Comparison of ENCODE assay signal across 1 cellular context in genomic region chr2:100513650-100514049, GRCh38.
TF ChIP-seq lines count a peak whose summit lies in the region.

No MANE protein-coding gene starts in this region.

TF ChIP-seq in K562, 482 proteins besides CTCF, POLR2A, EP300 and RAD21 (continued from another document and continues in another):
- TF ChIP-seq ZBTB40 (IDR thresholded peaks at IDR 0.05): no peak
- no peak for TF ChIP-seq ZBTB40 (CRISPR knock-in tag; IDR thresholded peaks at IDR 0.05)
- TF ChIP-seq SNIP1 (IDR thresholded peaks at IDR 0.05; ENCODE audit: low read depth): no peak
- no peak for TF ChIP-seq THRAP3 (IDR thresholded peaks at IDR 0.05; ENCODE audit: borderline replicate concordance)
- no peak for TF ChIP-seq ZNF146 (CRISPR knock-in tag; IDR thresholded peaks at IDR 0.05; ENCODE audit: unreplicated experiment)
- no peak for TF ChIP-seq ZNF165 (CRISPR knock-in tag; IDR thresholded peaks at IDR 0.05; ENCODE audit: borderline replicate concordance)
- TF ChIP-seq CREM (IDR thresholded peaks at IDR 0.05; ENCODE audit: low read depth): no peak
- no peak for TF ChIP-seq BRF1 (IDR thresholded peaks at IDR 0.05; ENCODE audit: borderline replicate concordance, extremely low read depth, insufficient read length)
- no peak for TF ChIP-seq KDM5B (IDR thresholded peaks at IDR 0.05; ENCODE audit: insufficient replicate concordance, low read depth, low read length)
- TF ChIP-seq SMARCE1 (IDR thresholded peaks at IDR 0.05): peak; percentile 88
- TF ChIP-seq ZSCAN32 (CRISPR knock-in tag; IDR thresholded peaks at IDR 0.05): no peak
- no peak for TF ChIP-seq RB1 (IDR thresholded peaks at IDR 0.05; ENCODE audit: low read depth)
- peak; percentile 68; the same call in 1 of the 2 replicates for TF ChIP-seq JUND (IDR thresholded peaks at IDR 0.05; ENCODE audit: borderline replicate concordance, low read depth, low read length)
- no peak; the same call in 2 of the 3 replicates for TF ChIP-seq JUND (tag; IDR thresholded peaks at IDR 0.05; ENCODE audit: borderline replicate concordance, low read depth, low read length)
- no peak for TF ChIP-seq ARID3B (CRISPR knock-in tag; IDR thresholded peaks at IDR 0.05; ENCODE audit: borderline replicate concordance)
- TF ChIP-seq NONO (IDR thresholded peaks at IDR 0.05; ENCODE audit: low read depth in 2 of 2, low read length in 1 of 2): no peak
- TF ChIP-seq ZNF12 (CRISPR knock-in tag; IDR thresholded peaks at IDR 0.05): no peak
- TF ChIP-seq CHD2 (IDR thresholded peaks at IDR 0.05; ENCODE audit: low read depth, low read length): no peak
- no peak for TF ChIP-seq ETS1 (conservative IDR thresholded peaks at IDR 0.05; ENCODE audit: control insufficient read depth, low read depth, low read length)
- TF ChIP-seq HDAC1 (IDR thresholded peaks at IDR 0.05): peak in 1 of 2 experiments; percentile 50; a peak in 1 of 4 replicates
- no peak for TF ChIP-seq ATF1 (CRISPR knock-in tag; IDR thresholded peaks at IDR 0.05)
- TF ChIP-seq ATF1 (tag; IDR thresholded peaks at IDR 0.05): no peak
- peak; percentile 89; the same call in 1 of the 2 replicates for TF ChIP-seq CTBP1 (IDR thresholded peaks at IDR 0.05; ENCODE audit: borderline replicate concordance)
- TF ChIP-seq NCOA1 (IDR thresholded peaks at IDR 0.05; ENCODE audit: low read depth): peak; percentile 71; the same call in 1 of the 2 replicates
- TF ChIP-seq MEF2D (tag; conservative IDR thresholded peaks at IDR 0.05; ENCODE audit: low read depth): no peak
- TF ChIP-seq, protein P1, sequence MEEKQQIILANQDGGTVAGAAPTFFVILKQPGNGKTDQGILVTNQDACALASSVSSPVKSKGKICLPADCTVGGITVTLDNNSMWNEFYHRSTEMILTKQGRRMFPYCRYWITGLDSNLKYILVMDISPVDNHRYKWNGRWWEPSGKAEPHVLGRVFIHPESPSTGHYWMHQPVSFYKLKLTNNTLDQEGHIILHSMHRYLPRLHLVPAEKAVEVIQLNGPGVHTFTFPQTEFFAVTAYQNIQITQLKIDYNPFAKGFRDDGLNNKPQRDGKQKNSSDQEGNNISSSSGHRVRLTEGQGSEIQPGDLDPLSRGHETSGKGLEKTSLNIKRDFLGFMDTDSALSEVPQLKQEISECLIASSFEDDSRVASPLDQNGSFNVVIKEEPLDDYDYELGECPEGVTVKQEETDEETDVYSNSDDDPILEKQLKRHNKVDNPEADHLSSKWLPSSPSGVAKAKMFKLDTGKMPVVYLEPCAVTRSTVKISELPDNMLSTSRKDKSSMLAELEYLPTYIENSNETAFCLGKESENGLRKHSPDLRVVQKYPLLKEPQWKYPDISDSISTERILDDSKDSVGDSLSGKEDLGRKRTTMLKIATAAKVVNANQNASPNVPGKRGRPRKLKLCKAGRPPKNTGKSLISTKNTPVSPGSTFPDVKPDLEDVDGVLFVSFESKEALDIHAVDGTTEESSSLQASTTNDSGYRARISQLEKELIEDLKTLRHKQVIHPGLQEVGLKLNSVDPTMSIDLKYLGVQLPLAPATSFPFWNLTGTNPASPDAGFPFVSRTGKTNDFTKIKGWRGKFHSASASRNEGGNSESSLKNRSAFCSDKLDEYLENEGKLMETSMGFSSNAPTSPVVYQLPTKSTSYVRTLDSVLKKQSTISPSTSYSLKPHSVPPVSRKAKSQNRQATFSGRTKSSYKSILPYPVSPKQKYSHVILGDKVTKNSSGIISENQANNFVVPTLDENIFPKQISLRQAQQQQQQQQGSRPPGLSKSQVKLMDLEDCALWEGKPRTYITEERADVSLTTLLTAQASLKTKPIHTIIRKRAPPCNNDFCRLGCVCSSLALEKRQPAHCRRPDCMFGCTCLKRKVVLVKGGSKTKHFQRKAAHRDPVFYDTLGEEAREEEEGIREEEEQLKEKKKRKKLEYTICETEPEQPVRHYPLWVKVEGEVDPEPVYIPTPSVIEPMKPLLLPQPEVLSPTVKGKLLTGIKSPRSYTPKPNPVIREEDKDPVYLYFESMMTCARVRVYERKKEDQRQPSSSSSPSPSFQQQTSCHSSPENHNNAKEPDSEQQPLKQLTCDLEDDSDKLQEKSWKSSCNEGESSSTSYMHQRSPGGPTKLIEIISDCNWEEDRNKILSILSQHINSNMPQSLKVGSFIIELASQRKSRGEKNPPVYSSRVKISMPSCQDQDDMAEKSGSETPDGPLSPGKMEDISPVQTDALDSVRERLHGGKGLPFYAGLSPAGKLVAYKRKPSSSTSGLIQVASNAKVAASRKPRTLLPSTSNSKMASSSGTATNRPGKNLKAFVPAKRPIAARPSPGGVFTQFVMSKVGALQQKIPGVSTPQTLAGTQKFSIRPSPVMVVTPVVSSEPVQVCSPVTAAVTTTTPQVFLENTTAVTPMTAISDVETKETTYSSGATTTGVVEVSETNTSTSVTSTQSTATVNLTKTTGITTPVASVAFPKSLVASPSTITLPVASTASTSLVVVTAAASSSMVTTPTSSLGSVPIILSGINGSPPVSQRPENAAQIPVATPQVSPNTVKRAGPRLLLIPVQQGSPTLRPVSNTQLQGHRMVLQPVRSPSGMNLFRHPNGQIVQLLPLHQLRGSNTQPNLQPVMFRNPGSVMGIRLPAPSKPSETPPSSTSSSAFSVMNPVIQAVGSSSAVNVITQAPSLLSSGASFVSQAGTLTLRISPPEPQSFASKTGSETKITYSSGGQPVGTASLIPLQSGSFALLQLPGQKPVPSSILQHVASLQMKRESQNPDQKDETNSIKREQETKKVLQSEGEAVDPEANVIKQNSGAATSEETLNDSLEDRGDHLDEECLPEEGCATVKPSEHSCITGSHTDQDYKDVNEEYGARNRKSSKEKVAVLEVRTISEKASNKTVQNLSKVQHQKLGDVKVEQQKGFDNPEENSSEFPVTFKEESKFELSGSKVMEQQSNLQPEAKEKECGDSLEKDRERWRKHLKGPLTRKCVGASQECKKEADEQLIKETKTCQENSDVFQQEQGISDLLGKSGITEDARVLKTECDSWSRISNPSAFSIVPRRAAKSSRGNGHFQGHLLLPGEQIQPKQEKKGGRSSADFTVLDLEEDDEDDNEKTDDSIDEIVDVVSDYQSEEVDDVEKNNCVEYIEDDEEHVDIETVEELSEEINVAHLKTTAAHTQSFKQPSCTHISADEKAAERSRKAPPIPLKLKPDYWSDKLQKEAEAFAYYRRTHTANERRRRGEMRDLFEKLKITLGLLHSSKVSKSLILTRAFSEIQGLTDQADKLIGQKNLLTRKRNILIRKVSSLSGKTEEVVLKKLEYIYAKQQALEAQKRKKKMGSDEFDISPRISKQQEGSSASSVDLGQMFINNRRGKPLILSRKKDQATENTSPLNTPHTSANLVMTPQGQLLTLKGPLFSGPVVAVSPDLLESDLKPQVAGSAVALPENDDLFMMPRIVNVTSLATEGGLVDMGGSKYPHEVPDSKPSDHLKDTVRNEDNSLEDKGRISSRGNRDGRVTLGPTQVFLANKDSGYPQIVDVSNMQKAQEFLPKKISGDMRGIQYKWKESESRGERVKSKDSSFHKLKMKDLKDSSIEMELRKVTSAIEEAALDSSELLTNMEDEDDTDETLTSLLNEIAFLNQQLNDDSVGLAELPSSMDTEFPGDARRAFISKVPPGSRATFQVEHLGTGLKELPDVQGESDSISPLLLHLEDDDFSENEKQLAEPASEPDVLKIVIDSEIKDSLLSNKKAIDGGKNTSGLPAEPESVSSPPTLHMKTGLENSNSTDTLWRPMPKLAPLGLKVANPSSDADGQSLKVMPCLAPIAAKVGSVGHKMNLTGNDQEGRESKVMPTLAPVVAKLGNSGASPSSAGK (IDR thresholded peaks at IDR 0.05): no peak
- TF ChIP-seq SIX5 (IDR thresholded peaks at IDR 0.05; ENCODE audit: borderline replicate concordance in 1 of 2, insufficient read depth in 1 of 2, low read depth in 1 of 2, low read length in 2 of 2): no peak
- TF ChIP-seq TRIM28 (IDR thresholded peaks at IDR 0.05): no peak
- TF ChIP-seq ZNF140 (CRISPR knock-in tag; IDR thresholded peaks at IDR 0.05): no peak
- TF ChIP-seq GTF3C2 (IDR thresholded peaks at IDR 0.05; ENCODE audit: borderline replicate concordance, extremely low read depth, insufficient read length): no peak
- TF ChIP-seq HNRNPLL (IDR thresholded peaks at IDR 0.05; ENCODE audit: low read depth, low read length, poor library complexity, severe bottlenecking): no peak
- no peak for TF ChIP-seq SRF (CRISPR knock-in tag; IDR thresholded peaks at IDR 0.05)
